ENCODE assay signal across 18 cellular contexts in genomic region chr1:201533836-201534235, GRCh38.
"Had no signal": no experiment of that assay in that cellular context is flagged by ENCODE, and none has a peak within 500 bp of the region (broad histone marks: within the 10 kb centered on the region; RNA-seq: fewer than 3 reads in every experiment).

No MANE protein-coding gene starts in this region.

- H3K27ac ChIP-seq: breast epithelium, neutrophil, spleen had no signal

- H3K27ac Mint-ChIP-seq: activated naive CD4-positive, alpha-beta T cell treated with anti-CD3 and anti-CD28 coated beads, Interleukin-2, amount 50 U/mL, for 72 hours; naive B cell had no signal

- H3K4me3 Mint-ChIP-seq: activated T-cell treated with anti-CD3 and anti-CD28 coated beads, Interleukin-2, amount 50 U/mL, for 4 hours; naive B cell had no signal

- DNase-seq: activated CD4-positive, alpha-beta T cell treated with anti-CD3 and anti-CD28 coated beads for 1 hour; activated CD4-positive, alpha-beta T cell treated with anti-CD3 and anti-CD28 coated beads, Interleukin-2, amount 50 U/mL, for 48 hours; activated effector memory CD4-positive, alpha-beta T cell treated with anti-CD3 and anti-CD28 coated beads, Interleukin-2, amount 50 U/mL, for 16 hours; activated T-cell treated with anti-CD3 and anti-CD28 coated beads, Interleukin-2, amount 50 U/mL, for 4 hours; amygdala; heart right ventricle; left ventricle myocardium superior; naive B cell; posterior cingulate gyrus; right cardiac atrium; spleen; stimulated activated CD4-positive, alpha-beta T cell treated with anti-CD3 and anti-CD28 coated beads, Interleukin-2, amount 100 ng/mL, for 48 hours; stimulated activated naive CD4-positive, alpha-beta T cell treated with Interleukin-2 at 50 U/mL for 16 hours; T-helper 9 cell had no signal

- H3K9me3 ChIP-seq: breast epithelium, heart right ventricle, neutrophil, spleen, vagina had no signal

- H3K27me3 ChIP-seq: breast epithelium, heart right ventricle, vagina had no signal

- H3K36me3 ChIP-seq: breast epithelium, heart right ventricle, neutrophil, vagina had no signal

- H3K9me3 Mint-ChIP-seq: activated naive CD4-positive, alpha-beta T cell treated with anti-CD3 and anti-CD28 coated beads, Interleukin-2, amount 50 U/mL, for 72 hours; activated T-cell treated with anti-CD3 and anti-CD28 coated beads, Interleukin-2, amount 50 U/mL, for 4 hours; naive B cell had no signal

- H3K4me3 ChIP-seq: breast epithelium, heart right ventricle, spleen, vagina had no signal

- ATAC-seq: activated naive CD4-positive, alpha-beta T cell treated with anti-CD3 and anti-CD28 coated beads, Interleukin-2, amount 50 U/mL, for 72 hours; activated T-cell treated with anti-CD3 and anti-CD28 coated beads, Interleukin-2, amount 50 U/mL, for 4 hours; heart right ventricle; left ventricle myocardium superior; right cardiac atrium had no signal
